In the genomic region with DNA sequence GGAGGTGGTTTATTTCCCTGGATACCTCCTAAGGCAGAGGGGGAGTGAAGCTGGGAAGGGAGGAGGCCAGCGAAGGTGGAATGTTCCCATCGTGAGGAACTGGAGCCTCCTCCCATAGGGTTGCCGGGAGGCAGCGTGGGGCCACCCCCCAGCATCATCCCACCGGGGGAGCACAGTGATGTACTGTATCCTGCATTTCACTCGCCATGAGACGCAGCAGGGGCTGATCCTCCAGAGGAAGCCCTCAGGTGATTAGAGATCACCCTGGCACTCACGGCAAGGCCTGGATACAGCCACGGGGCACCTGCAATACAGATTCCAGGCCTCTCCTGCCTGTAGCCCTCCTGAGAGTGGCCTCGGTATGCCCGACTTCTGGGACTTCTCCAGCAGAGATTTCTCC, we compare ENCODE assay signal across 35 cellular contexts. TPM values are rescaled to one million over a fixed set of nuclear protein-coding genes. Genes with fewer than 3 reads are reported as not detected.
"Had no signal": no experiment of that assay in that cellular context is flagged by ENCODE, and none has a peak within 500 bp of the region (broad histone marks: within the 10 kb centered on the region; RNA-seq: fewer than 3 reads in every experiment).

No MANE protein-coding gene starts in this region.

- ATAC-seq: activated CD4-positive, CD25-positive, alpha-beta regulatory T cell treated with anti-CD3 and anti-CD28 coated beads, Interleukin-2, amount 50 U/mL, for 24 hours; foreskin keratinocyte; lower lobe of right lung; natural killer cell; pancreas; psoas muscle; stimulated activated naive B cell treated with anti-CD40 and anti-IgM and Interleukin-4, amounts not matched to agents 10 μg/mL and 1 μg/mL and 100 μg/mL, for 72 hours had no signal

- H3K27me3 ChIP-seq: foreskin keratinocyte, pancreas had no signal

- H3K4me2 ChIP-seq: smooth muscle cell had no signal

- H3K27ac ChIP-seq: foreskin keratinocyte, lower lobe of right lung, neutrophil, pancreas, psoas muscle, stomach, suprapubic skin, transverse colon, WERI-Rb-1 had no signal

- H3K36me3 ChIP-seq: neutrophil, pancreas, transverse colon, WERI-Rb-1 had no signal

- H3K27ac Mint-ChIP-seq: activated T-cell treated with anti-CD3 and anti-CD28 coated beads, Interleukin-2, amount 50 U/mL, for 24 hours; dendritic cell treated with granulocyte-macrophage colony-stimulating factor and Interleukin-4, amounts not matched to agents 40 ng/mL and 50 ng/mL, for 4 days; endodermal cell; natural killer cell; stimulated activated naive B cell treated with anti-CD40 and anti-IgM and Interleukin-4, amounts not matched to agents 10 μg/mL and 1 μg/mL and 100 μg/mL, for 72 hours; T-helper 1 cell treated with Interleukin-12 subunit alpha and Interleukin-12 subunit beta and Interleukin-4 antibody, amounts not matched to agents 30 μg/mL and 1 μg/mL, for 36 hours had no signal

- H3K4me1 Mint-ChIP-seq: endodermal cell had no signal

- H3K4me1 ChIP-seq: foreskin keratinocyte, psoas muscle had no signal

- H3K9me3 Mint-ChIP-seq: activated T-cell treated with anti-CD3 and anti-CD28 coated beads, Interleukin-2, amount 50 U/mL, for 24 hours; natural killer cell; T-helper 1 cell treated with Interleukin-12 subunit alpha and Interleukin-12 subunit beta and Interleukin-4 antibody, amounts not matched to agents 30 μg/mL and 1 μg/mL, for 36 hours had no signal

- H3K4me3 Mint-ChIP-seq: activated T-cell treated with anti-CD3 and anti-CD28 coated beads, Interleukin-2, amount 50 U/mL, for 24 hours; dendritic cell treated with granulocyte-macrophage colony-stimulating factor and Interleukin-4, amounts not matched to agents 40 ng/mL and 50 ng/mL, for 4 days; endodermal cell; natural killer cell; stimulated activated naive B cell treated with anti-CD40 and anti-IgM and Interleukin-4, amounts not matched to agents 10 μg/mL and 1 μg/mL and 100 μg/mL, for 72 hours; T-helper 1 cell treated with Interleukin-12 subunit alpha and Interleukin-12 subunit beta and Interleukin-4 antibody, amounts not matched to agents 30 μg/mL and 1 μg/mL, for 36 hours had no signal

- H3K4me3 ChIP-seq: esophagus muscularis mucosa, lower lobe of right lung, pancreas, psoas muscle, smooth muscle cell, stomach, suprapubic skin, transverse colon had no signal

- H3K36me3 Mint-ChIP-seq: natural killer cell; stimulated activated naive B cell treated with anti-CD40 and anti-IgM and Interleukin-4, amounts not matched to agents 10 μg/mL and 1 μg/mL and 100 μg/mL, for 72 hours had no signal

- DNase-seq: activated CD4-positive, alpha-beta T cell treated with anti-CD3 and anti-CD28 coated beads for 48 hours; activated CD4-positive, alpha-beta T cell treated with anti-CD3 and anti-CD28 coated beads, Interleukin-2, amount 50 U/mL, for 48 hours; activated CD8-positive, alpha-beta memory T cell treated with anti-CD3 and anti-CD28 coated beads, Interleukin-2, amount 50 U/mL, for 4 hours; activated gamma-delta T cell; activated naive CD4-positive, alpha-beta T cell treated with anti-CD3 and anti-CD28 coated beads, Interleukin-2, amount 50 U/mL, for 16 hours; activated T-cell treated with anti-CD3 and anti-CD28 coated beads, Interleukin-2, amount 50 U/mL, for 24 hours; amniotic stem cell; central memory CD4-positive, alpha-beta T cell; endodermal cell; foreskin keratinocyte; hippocampal formation; kidney; lower lobe of right lung; mesendoderm; natural killer cell; pancreas; psoas muscle; stimulated activated CD4-positive, alpha-beta T cell treated with anti-CD3 and anti-CD28 coated beads, Interleukin-1b, Interleukin-23, amount 100 ng/mL, for 48 hours; stimulated activated CD4-positive, alpha-beta T cell treated with anti-CD3 and anti-CD28 coated beads, Interleukin-4, amount 100 ng/mL, for 4 hours; stimulated activated CD8-positive, alpha-beta memory T cell treated with anti-CD3 and anti-CD28 coated beads, Interleukin-4, amount 100 ng/mL, for 48 hours; stimulated activated naive B cell treated with anti-CD40 and anti-IgM and Interleukin-4, amounts not matched to agents 10 μg/mL and 1 μg/mL and 100 μg/mL, for 72 hours; stomach; SW 1271; T-helper 9 cell; transverse colon; WERI-Rb-1 had no signal

- H3K9me3 ChIP-seq: esophagus muscularis mucosa, lower lobe of right lung, neutrophil, pancreas, psoas muscle, suprapubic skin, transverse colon had no signal

RNA-seq across cellular contexts. Expression of a gene that starts 25.5 kb away (rescaled TPM):
- total RNA-seq: activated CD8-positive, alpha-beta memory T cell treated with anti-CD3 and anti-CD28 coated beads for 36 hours; mononuclear cell; natural killer cell; psoas muscle had no signal

RNA-seq across cellular contexts. Expression of a gene that starts 35.1 kb away (rescaled TPM):
- total RNA-seq: activated CD8-positive, alpha-beta memory T cell treated with anti-CD3 and anti-CD28 coated beads for 36 hours; natural killer cell; smooth muscle cell had no signal
